ENCODE assay signal across 26 cellular contexts in the genomic region with DNA sequence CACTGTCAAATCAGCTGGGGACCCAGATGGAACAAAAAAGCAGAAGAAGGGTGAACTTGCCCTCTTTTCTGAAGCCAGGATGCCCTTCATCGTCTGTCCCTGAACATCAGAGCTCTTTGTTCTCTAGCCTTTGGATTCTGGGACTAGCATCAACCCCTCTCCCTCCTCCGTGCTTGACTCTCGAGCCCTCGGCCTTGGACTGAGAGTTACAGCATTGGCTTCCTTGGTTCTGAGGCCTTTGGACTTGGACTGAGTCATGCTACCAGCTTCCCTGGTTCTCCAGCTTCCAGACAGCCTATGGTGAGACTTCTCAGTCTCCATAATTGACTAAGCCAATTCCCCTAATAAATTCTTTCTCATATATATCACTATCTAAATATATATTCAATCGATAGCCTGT.
"Had no signal": no experiment of that assay in that cellular context is flagged by ENCODE, and none has a peak within 500 bp of the region (broad histone marks: within the 10 kb centered on the region; RNA-seq: fewer than 3 reads in every experiment).

No MANE protein-coding gene starts in this region.

- H3K27me3 ChIP-seq: dorsolateral prefrontal cortex, esophagus squamous epithelium, gastrocnemius medialis, heart left ventricle, hepatocyte had no signal

- DNase-seq: dermis blood vessel endothelial cell; dorsolateral prefrontal cortex; effector CD4-positive, alpha-beta T cell; effector memory CD4-positive, alpha-beta T cell; erythroblast; esophagus squamous epithelium; foreskin fibroblast; foreskin melanocyte; gastrocnemius medialis; heart left ventricle; hypothalamus; immature natural killer cell; islet precursor cell; kidney; kidney glomerular epithelial cell; left colon; left ventricle myocardium inferior; lower lobe of right lung; mesenchymal stem cell; mucosa of descending colon had no signal

- H2AFZ ChIP-seq: hepatocyte had no signal

- H3K4me2 ChIP-seq: hepatocyte had no signal

- H3K4me3 Mint-ChIP-seq: immature natural killer cell, mesothelial cell of epicardium had no signal

- H3K27ac Mint-ChIP-seq: immature natural killer cell, mesothelial cell of epicardium had no signal

- H3K4me1 Mint-ChIP-seq: immature natural killer cell had no signal

- H3K27ac ChIP-seq: coronary artery, dorsolateral prefrontal cortex, epithelial cell of prostate, esophagus squamous epithelium, gastrocnemius medialis, heart left ventricle, hepatocyte, left ventricle myocardium inferior, lower lobe of right lung had no signal

- FAIRE-seq: colon, endometrium, kidney had no signal

- H3K4me3 ChIP-seq: coronary artery, dorsolateral prefrontal cortex, esophagus squamous epithelium, gastrocnemius medialis, heart left ventricle, hepatocyte, left ventricle myocardium inferior, lower lobe of right lung, mucosa of descending colon had no signal

- H3K9me3 ChIP-seq: esophagus squamous epithelium, gastrocnemius medialis, heart left ventricle, left ventricle myocardium inferior, lower lobe of right lung, mucosa of descending colon had no signal

- H3K36me3 Mint-ChIP-seq: immature natural killer cell had no signal
